In genomic region chr9:19830796-19831195, GRCh38 we compare ENCODE assay signal across 2 cellular contexts.
TF ChIP-seq lines count a peak whose summit lies in the region.

No MANE protein-coding gene starts in this region.

TF ChIP-seq in HepG2, 621 proteins besides CTCF, POLR2A, EP300 and RAD21:
- TF ChIP-seq CEBPB (IDR thresholded peaks at IDR 0.05; ENCODE audit: borderline replicate concordance, low read depth, low read length) (0 out of 2 replicates have a peak, but pooled peaks have one; percentile 20), ZBTB43 (CRISPR knock-in tag; conservative IDR thresholded peaks at IDR 0.05) (no peak), NFATC3 (CRISPR knock-in tag; IDR thresholded peaks at IDR 0.05) (no peak)
TF ChIP-seq in HepG2: peak in this region for 1.

TF ChIP-seq in H1, 55 proteins besides CTCF, POLR2A, EP300 and RAD21:
- TF ChIP-seq CEBPB (IDR thresholded peaks at IDR 0.05; ENCODE audit: low read depth, low read length) (peak; percentile 72; the same call in 1 of the 2 replicates), SIN3A (conservative IDR thresholded peaks at IDR 0.05 in 1 of 2, IDR thresholded peaks at IDR 0.05 in 1 of 2; ENCODE audit: low read depth in 1 of 2, low read length in 2 of 2) (no peak), CBX5 (IDR thresholded peaks at IDR 0.05; ENCODE audit: low read depth, low read length) (no peak)
TF ChIP-seq in H1: peak in this region for 1.
